In genomic region chr7:2169923-2170575, GRCh38 we compare ENCODE assay signal across 13 cellular contexts.
DNase-seq lines count a peak whose midpoint lies in the region; ATAC-seq and TF ChIP-seq lines count a peak whose summit lies in the region.
"Had no signal": no experiment of that assay in that cellular context is flagged by ENCODE, and none has a peak within 500 bp of the region (broad histone marks: within the 10 kb centered on the region; RNA-seq: fewer than 3 reads in every experiment).

No MANE protein-coding gene starts in this region.

- TF ChIP-seq CTCF in right atrium auricular region (IDR thresholded peaks at IDR 0.05) (no peak), epithelial cell of proximal tubule (conservative IDR thresholded peaks at IDR 0.05; ENCODE audit: low read depth, low read length) (no peak), upper lobe of right lung (IDR thresholded peaks at IDR 0.05) (no peak), OCI-LY7 (conservative IDR thresholded peaks at IDR 0.05; ENCODE audit: low read length) (no peak), Peyer's patch (IDR thresholded peaks at IDR 0.05) (no peak)

- DNase-seq in right atrium auricular region (ENCODE audit: low spot score): peak; percentile 50
- DNase-seq in Right ventricle myocardium inferior (ENCODE audit: missing footprints): no peak
- peak; percentile 61 for DNase-seq in NCI-H526 treated with DMSO at 0.1 percent for 48 hours (lab: John Stamatoyannopoulos, UW)
- no peak for DNase-seq in epithelial cell of proximal tubule (ENCODE audit: low read depth)
- DNase-seq in upper lobe of right lung: peak; percentile 58
- DNase-seq in OCI-LY7 (ENCODE audit: low spot score): no peak
- no peak for DNase-seq in NCI-H128 (lab: John Stamatoyannopoulos, UW; ENCODE audit: unreplicated experiment)
- DNase-seq in Peyer's patch: no peak
- DNase-seq: activated B cell treated with CpG ODN at 0.5 μM for 24 hours; central memory CD4-positive, alpha-beta T cell; uterus had no signal

- no peak overlapping the region for H3K27ac ChIP-seq in right atrium auricular region
- H3K27ac ChIP-seq in upper lobe of right lung: no peak overlapping the region
- no peak overlapping the region for H3K27ac ChIP-seq in OCI-LY7 (ENCODE audit: low read depth, low read length, poor library complexity, severe bottlenecking)
- H3K27ac ChIP-seq in Peyer's patch: no peak overlapping the region
- H3K27ac ChIP-seq: uterus had no signal

- no peaks in the 10 kb centered on the region for H3K9me2 ChIP-seq in OCI-LY7 (ENCODE audit: insufficient read depth, low read length)

- no peaks in the 10 kb centered on the region for H3K79me2 ChIP-seq in OCI-LY7 (ENCODE audit: insufficient read depth, low read depth, low read length)

- no peak for TF ChIP-seq POLR2A in Peyer's patch (IDR thresholded peaks at IDR 0.05)

- CTCF ChIA-PET in OCI-LY7 (lab: Charles Lee; ENCODE audit: unreplicated experiment): no interaction called here

- no peak overlapping the region for H3K4me3 ChIP-seq in right atrium auricular region
- H3K4me3 ChIP-seq in epithelial cell of proximal tubule (ENCODE audit: low read depth, low read length): peak overlapping the region; percentile 38
- no peak overlapping the region for H3K4me3 ChIP-seq in upper lobe of right lung
- H3K4me3 ChIP-seq in OCI-LY7 (ENCODE audit: low read depth, low read length, poor library complexity, severe bottlenecking): no peak overlapping the region
- H3K4me3 ChIP-seq in Peyer's patch: no peak overlapping the region
- H3K4me3 ChIP-seq: lung, uterus had no signal

- H3K9me3 ChIP-seq in right atrium auricular region: no peaks in the 10 kb centered on the region
- no peaks in the 10 kb centered on the region for H3K9me3 ChIP-seq in upper lobe of right lung
- no peaks in the 10 kb centered on the region for H3K9me3 ChIP-seq in OCI-LY7 (ENCODE audit: low read length)
- H3K9me3 ChIP-seq in Peyer's patch: no peaks in the 10 kb centered on the region
- H3K9me3 ChIP-seq: uterus had no signal

- H2AFZ ChIP-seq in OCI-LY7 (ENCODE audit: low read length): no peak overlapping the region

- intact Hi-C loops in Right ventricle myocardium inferior (cut with DNase I) (loop anchor here (5.0 kb wide), 1 partner anchor 53 kb away; no protein-coding TSS in a partner anchor), upper lobe of right lung (cut with DNase I) (no loop called here), OCI-LY7 (cut with micrococcal nuclease; ENCODE audit: unreplicated experiment) (no loop called here)

- H3K27me3 ChIP-seq in right atrium auricular region (no peaks in the 10 kb centered on the region), upper lobe of right lung (no peaks in the 10 kb centered on the region), Peyer's patch (no peaks in the 10 kb centered on the region)
- H3K27me3 ChIP-seq: uterus had no signal

- no TSS peak for BruUV-seq in OCI-LY7 (replicated peaks; lab: Mats Ljungman, UMichigan)

- H4K20me1 ChIP-seq in OCI-LY7 (ENCODE audit: insufficient read depth, low read length): no peaks in the 10 kb centered on the region

- POLR2A ChIA-PET in OCI-LY7 (lab: Charles Lee): no interaction called here

- no peak overlapping the region for H3K4me2 ChIP-seq in OCI-LY7 (ENCODE audit: low read length)

- H3K36me3 ChIP-seq in right atrium auricular region: no peaks in the 10 kb centered on the region
- no peaks in the 10 kb centered on the region for H3K36me3 ChIP-seq in upper lobe of right lung
- H3K36me3 ChIP-seq in OCI-LY7 (ENCODE audit: insufficient read depth, low read length): peaks cover 20% of the 10 kb centered on the region; the same call in 1 of the 2 replicates
- no peaks in the 10 kb centered on the region for H3K36me3 ChIP-seq in Peyer's patch
- H3K36me3 ChIP-seq: uterus had no signal

- ATAC-seq in Right ventricle myocardium inferior (no peak), upper lobe of right lung (no peak)
- ATAC-seq: stimulated activated effector memory CD8-positive, alpha-beta T cell treated with anti-CD3 and anti-CD28 coated beads, Interleukin-12 subunit alpha, Interleukin-12 subunit beta, amount 100 ng/mL, for 72 hours had no signal

- peaks cover 0 to 27% of the 10 kb centered on the region in 2 donors for H3K4me1 ChIP-seq in right atrium auricular region
- peaks cover 16% of the 10 kb centered on the region for H3K4me1 ChIP-seq in upper lobe of right lung
- peaks cover 9% of the 10 kb centered on the region for H3K4me1 ChIP-seq in OCI-LY7 (ENCODE audit: insufficient read depth, low read length, poor library complexity, severe bottlenecking)
- H3K4me1 ChIP-seq in Peyer's patch: peaks cover 0 to 12% (median 0%) of the 10 kb centered on the region in 4 donors

Comparison
In these comparisons a context has a peak if more than half of its experiments do, and no peak if none do; other contexts are left out.
1. DNase-seq: peak in right atrium auricular region (single experiment), NCI-H526 treated with DMSO at 0.1 percent for 48 hours (single experiment) and upper lobe of right lung (single experiment); none in Right ventricle myocardium inferior (single experiment), epithelial cell of proximal tubule (single experiment), OCI-LY7 (single experiment), NCI-H128 (single experiment) and Peyer's patch (0 of 3).